ENCODE assay signal across 20 cellular contexts in genomic region chr16:81818514-81819304, GRCh38. TPM values are rescaled to one million over a fixed set of nuclear protein-coding genes. Genes with fewer than 3 reads are reported as not detected.
DNase-seq lines count a peak whose midpoint lies in the region; ATAC-seq and TF ChIP-seq lines count a peak whose summit lies in the region.
"Had no signal": no experiment of that assay in that cellular context is flagged by ENCODE, and none has a peak within 500 bp of the region (broad histone marks: within the 10 kb centered on the region; RNA-seq: fewer than 3 reads in every experiment).

No MANE protein-coding gene starts in this region.

- no peaks in the 10 kb centered on the region for H3K27me3 Mint-ChIP-seq in stimulated activated memory B cell treated with anti-CD40 and anti-IgM and Interleukin-4, amounts not matched to agents 10 μg/mL and 1 μg/mL and 100 μg/mL, for 72 hours

- peak overlapping the region; percentile 99 for H3K27ac Mint-ChIP-seq in stimulated activated memory B cell treated with anti-CD40 and anti-IgM and Interleukin-4, amounts not matched to agents 10 μg/mL and 1 μg/mL and 100 μg/mL, for 72 hours

- intact Hi-C loops in posterior cingulate gyrus (cut with DNase I), result no loop called here

- H3K27ac ChIP-seq in coronary artery, result no peak overlapping the region
- H3K27ac ChIP-seq: 22Rv1, C4-2B, KMS-11, pancreas, SK-N-MC had no signal

- peaks cover 24% of the 10 kb centered on the region for H3K36me3 Mint-ChIP-seq in stimulated activated memory B cell treated with anti-CD40 and anti-IgM and Interleukin-4, amounts not matched to agents 10 μg/mL and 1 μg/mL and 100 μg/mL, for 72 hours

- ATAC-seq in stimulated activated memory B cell treated with anti-CD40 and anti-IgM and Interleukin-4, amounts not matched to agents 10 μg/mL and 1 μg/mL and 100 μg/mL, for 72 hours, result no peak

- no peak for TF ChIP-seq CTCF in coronary artery (IDR thresholded peaks at IDR 0.05)

- H3K4me3 ChIP-seq in coronary artery, result no peak overlapping the region
- H3K4me3 ChIP-seq: pancreas, SK-N-MC had no signal

- peaks cover 92% of the 10 kb centered on the region for H3K4me1 Mint-ChIP-seq in stimulated activated memory B cell treated with anti-CD40 and anti-IgM and Interleukin-4, amounts not matched to agents 10 μg/mL and 1 μg/mL and 100 μg/mL, for 72 hours

- no peaks in the 10 kb centered on the region for H3K9me3 Mint-ChIP-seq in stimulated activated memory B cell treated with anti-CD40 and anti-IgM and Interleukin-4, amounts not matched to agents 10 μg/mL and 1 μg/mL and 100 μg/mL, for 72 hours

- DNase-seq in DMS53 (lab: John Stamatoyannopoulos, UW) (peak; percentile 8), DMS53 treated with DMSO at 0.1 percent for 48 hours (lab: John Stamatoyannopoulos, UW; ENCODE audit: unreplicated experiment) (no peak), M059J (ENCODE audit: low read depth) (peak; percentile 49), dermis blood vessel endothelial cell (peak; percentile 77), posterior cingulate gyrus (no peak), coronary artery (ENCODE audit: low spot score) (no peak), dedifferentiated amniotic fluid mesenchymal stem cell (ENCODE audit: extremely low spot score) (no peak)
- DNase-seq: activated effector memory CD4-positive, alpha-beta T cell treated with Interleukin-2 at 50 U/mL for 16 hours; DMS79 treated with DMSO at 0.1 percent for 48 hours; NCI-H1105 treated with DMSO at 0.1 percent for 48 hours; NCI-H2171; NCI-H69; stimulated activated CD4-positive, alpha-beta T cell treated with anti-CD3 and anti-CD28 coated beads, Interleukin-4, amount 100 ng/mL, for 1 hour; T-helper 9 cell had no signal

- H3K4me3 Mint-ChIP-seq in stimulated activated memory B cell treated with anti-CD40 and anti-IgM and Interleukin-4, amounts not matched to agents 10 μg/mL and 1 μg/mL and 100 μg/mL, for 72 hours, result peak overlapping the region; percentile 69

RNA-seq across cellular contexts. Expression of gene PLCG2, which starts 39.6 kb away (rescaled TPM):
- 1.3 and 3.2 TPM in 2 replicates for total RNA-seq in M059J (2014; rRNA removed; shearing (Covaris generic))
- total RNA-seq in dermis blood vessel endothelial cell, result 23.2 and 23.5 TPM in 2 replicates

Comparison
In these comparisons a context has a peak if more than half of its experiments do, and no peak if none do; other contexts are left out.
1. DNase-seq: peak in DMS53 (single experiment), M059J (single experiment) and dermis blood vessel endothelial cell (single experiment); none in DMS53 treated with DMSO at 0.1 percent for 48 hours (single experiment), posterior cingulate gyrus (0 of 10), coronary artery (single experiment) and dedifferentiated amniotic fluid mesenchymal stem cell (single experiment).